1 cellular context compared by ENCODE assay signal in the genomic region with DNA sequence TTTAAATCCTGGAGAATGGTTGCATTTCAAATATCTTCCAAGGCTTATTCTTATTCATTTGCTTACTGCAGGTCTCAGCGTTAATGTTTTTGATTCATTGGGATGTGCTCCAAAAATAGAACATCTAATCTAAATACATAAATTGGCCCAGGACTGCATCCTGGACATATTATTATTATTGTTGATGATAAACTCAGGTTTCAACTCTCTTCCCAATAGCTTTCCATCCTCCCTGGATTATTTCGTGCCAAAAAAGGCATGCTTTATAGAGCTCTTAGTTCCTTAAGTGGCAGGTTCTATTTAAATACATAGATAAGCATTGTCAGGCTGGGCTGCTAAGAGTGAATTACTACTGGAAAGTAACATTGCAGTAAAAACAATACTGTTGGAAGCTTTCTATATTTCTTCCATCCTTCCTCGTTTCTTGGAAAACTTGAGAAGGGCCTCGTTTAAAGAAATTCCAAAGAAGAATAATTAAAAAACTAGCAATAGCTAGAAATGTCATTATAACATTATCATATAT.
TF ChIP-seq lines count a peak whose summit lies in the region.

No MANE protein-coding gene starts in this region.

TF ChIP-seq in HEK293, 187 proteins besides CTCF, POLR2A, EP300 and RAD21 (continued from another document):
- TF ChIP-seq, protein P1, sequence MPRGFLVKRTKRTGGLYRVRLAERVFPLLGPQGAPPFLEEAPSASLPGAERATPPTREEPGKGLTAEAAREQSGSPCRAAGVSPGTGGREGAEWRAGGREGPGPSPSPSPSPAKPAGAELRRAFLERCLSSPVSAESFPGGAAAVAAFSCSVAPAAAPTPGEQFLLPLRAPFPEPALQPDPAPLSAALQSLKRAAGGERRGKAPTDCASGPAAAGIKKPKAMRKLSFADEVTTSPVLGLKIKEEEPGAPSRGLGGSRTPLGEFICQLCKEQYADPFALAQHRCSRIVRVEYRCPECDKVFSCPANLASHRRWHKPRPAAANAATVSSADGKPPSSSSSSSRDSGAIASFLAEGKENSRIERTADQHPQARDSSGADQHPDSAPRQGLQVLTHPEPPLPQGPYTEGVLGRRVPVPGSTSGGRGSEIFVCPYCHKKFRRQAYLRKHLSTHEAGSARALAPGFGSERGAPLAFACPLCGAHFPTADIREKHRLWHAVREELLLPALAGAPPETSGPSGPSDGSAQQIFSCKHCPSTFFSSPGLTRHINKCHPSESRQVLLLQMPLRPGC (tag by site-specific recombination; IDR thresholded peaks at IDR 0.05) = no peak
- TF ChIP-seq ZBTB17 (tag by site-specific recombination; IDR thresholded peaks at IDR 0.05) (no peak), TCF7L2 (IDR thresholded peaks at IDR 0.05; ENCODE audit: borderline replicate concordance, low read depth, low read length) (no peak), ZNF112 (tag by site-specific recombination; IDR thresholded peaks at IDR 0.05) (no peak), ZNF391 (tag by site-specific recombination; IDR thresholded peaks at IDR 0.05; ENCODE audit: borderline replicate concordance, low read depth) (no peak), FEZF1 (tag by site-specific recombination; IDR thresholded peaks at IDR 0.05) (peak; percentile 91), ZNF184 (tag by site-specific recombination; IDR thresholded peaks at IDR 0.05) (no peak), ZNF510 (tag by site-specific recombination; IDR thresholded peaks at IDR 0.05; ENCODE audit: insufficient replicate concordance) (no peak), ZNF24 (tag by site-specific recombination; IDR thresholded peaks at IDR 0.05) (no peak)
- TF ChIP-seq, protein P2, sequence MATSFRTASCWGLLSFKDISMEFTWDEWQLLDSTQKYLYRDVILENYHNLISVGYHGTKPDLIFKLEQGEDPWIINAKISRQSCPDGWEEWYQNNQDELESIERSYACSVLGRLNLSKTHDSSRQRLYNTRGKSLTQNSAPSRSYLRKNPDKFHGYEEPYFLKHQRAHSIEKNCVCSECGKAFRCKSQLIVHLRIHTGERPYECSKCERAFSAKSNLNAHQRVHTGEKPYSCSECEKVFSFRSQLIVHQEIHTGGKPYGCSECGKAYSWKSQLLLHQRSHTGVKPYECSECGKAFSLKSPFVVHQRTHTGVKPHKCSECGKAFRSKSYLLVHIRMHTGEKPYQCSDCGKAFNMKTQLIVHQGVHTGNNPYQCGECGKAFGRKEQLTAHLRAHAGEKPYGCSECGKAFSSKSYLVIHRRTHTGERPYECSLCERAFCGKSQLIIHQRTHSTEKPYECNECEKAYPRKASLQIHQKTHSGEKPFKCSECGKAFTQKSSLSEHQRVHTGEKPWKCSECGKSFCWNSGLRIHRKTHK (tag by site-specific recombination; IDR thresholded peaks at IDR 0.05) = no peak
- TF ChIP-seq, protein P3, sequence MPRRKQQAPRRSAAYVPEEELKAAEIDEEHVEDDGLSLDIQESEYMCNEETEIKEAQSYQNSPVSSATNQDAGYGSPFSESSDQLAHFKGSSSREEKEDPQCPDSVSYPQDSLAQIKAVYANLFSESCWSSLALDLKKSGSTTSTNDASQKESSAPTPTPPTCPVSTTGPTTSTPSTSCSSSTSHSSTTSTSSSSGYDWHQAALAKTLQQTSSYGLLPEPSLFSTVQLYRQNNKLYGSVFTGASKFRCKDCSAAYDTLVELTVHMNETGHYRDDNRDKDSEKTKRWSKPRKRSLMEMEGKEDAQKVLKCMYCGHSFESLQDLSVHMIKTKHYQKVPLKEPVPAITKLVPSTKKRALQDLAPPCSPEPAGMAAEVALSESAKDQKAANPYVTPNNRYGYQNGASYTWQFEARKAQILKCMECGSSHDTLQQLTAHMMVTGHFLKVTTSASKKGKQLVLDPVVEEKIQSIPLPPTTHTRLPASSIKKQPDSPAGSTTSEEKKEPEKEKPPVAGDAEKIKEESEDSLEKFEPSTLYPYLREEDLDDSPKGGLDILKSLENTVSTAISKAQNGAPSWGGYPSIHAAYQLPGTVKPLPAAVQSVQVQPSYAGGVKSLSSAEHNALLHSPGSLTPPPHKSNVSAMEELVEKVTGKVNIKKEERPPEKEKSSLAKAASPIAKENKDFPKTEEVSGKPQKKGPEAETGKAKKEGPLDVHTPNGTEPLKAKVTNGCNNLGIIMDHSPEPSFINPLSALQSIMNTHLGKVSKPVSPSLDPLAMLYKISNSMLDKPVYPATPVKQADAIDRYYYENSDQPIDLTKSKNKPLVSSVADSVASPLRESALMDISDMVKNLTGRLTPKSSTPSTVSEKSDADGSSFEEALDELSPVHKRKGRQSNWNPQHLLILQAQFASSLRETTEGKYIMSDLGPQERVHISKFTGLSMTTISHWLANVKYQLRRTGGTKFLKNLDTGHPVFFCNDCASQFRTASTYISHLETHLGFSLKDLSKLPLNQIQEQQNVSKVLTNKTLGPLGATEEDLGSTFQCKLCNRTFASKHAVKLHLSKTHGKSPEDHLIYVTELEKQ (tag by site-specific recombination; IDR thresholded peaks at IDR 0.05; ENCODE audit: borderline replicate concordance) = no peak
- TF ChIP-seq, protein P4, sequence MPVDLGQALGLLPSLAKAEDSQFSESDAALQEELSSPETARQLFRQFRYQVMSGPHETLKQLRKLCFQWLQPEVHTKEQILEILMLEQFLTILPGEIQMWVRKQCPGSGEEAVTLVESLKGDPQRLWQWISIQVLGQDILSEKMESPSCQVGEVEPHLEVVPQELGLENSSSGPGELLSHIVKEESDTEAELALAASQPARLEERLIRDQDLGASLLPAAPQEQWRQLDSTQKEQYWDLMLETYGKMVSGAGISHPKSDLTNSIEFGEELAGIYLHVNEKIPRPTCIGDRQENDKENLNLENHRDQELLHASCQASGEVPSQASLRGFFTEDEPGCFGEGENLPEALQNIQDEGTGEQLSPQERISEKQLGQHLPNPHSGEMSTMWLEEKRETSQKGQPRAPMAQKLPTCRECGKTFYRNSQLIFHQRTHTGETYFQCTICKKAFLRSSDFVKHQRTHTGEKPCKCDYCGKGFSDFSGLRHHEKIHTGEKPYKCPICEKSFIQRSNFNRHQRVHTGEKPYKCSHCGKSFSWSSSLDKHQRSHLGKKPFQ (tag by site-specific recombination; IDR thresholded peaks at IDR 0.05) = no peak
